ENCODE assay signal across 2 cellular contexts in the genomic region with DNA sequence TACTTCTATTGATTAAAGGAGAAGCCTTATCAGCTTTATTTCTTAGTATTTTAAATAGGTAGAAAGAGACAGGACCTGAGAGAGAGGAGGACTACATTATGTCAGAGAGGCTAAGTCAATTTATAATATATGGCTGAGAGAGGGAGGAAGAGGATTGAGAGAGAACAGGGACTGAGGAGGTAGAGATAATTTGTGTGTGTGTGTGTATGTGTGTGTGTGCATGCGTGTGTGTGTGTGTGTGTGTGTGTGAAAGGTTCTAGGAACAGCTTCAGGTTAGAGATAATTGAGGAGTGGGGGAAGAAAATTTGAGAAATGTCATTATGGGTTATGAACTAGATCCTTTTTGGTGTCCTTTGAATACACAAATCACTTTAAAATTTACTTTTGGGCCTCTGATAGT.
TF ChIP-seq lines count a peak whose summit lies in the region.

No MANE protein-coding gene starts in this region.

TF ChIP-seq in IMR-90, 13 proteins besides CTCF, POLR2A, EP300 and RAD21:
- TF ChIP-seq CHD1 (IDR thresholded peaks at IDR 0.05; ENCODE audit: low read depth, low read length): no peak
- no peak for TF ChIP-seq FOS (IDR thresholded peaks at IDR 0.05; ENCODE audit: low read depth, low read length)
- TF ChIP-seq MAFK (IDR thresholded peaks at IDR 0.05; ENCODE audit: low read depth, low read length): no peak
TF ChIP-seq in IMR-90: peak in this region for 0.

TF ChIP-seq in GM12878, 131 proteins besides CTCF, POLR2A, EP300 and RAD21:
- no peak for TF ChIP-seq ZNF24 (IDR thresholded peaks at IDR 0.05)
- no peak for TF ChIP-seq WRNIP1 (IDR thresholded peaks at IDR 0.05; ENCODE audit: borderline replicate concordance, low read depth, low read length)
- TF ChIP-seq GATAD2B (conservative IDR thresholded peaks at IDR 0.05; ENCODE audit: low read depth): no peak
- TF ChIP-seq, protein P1, sequence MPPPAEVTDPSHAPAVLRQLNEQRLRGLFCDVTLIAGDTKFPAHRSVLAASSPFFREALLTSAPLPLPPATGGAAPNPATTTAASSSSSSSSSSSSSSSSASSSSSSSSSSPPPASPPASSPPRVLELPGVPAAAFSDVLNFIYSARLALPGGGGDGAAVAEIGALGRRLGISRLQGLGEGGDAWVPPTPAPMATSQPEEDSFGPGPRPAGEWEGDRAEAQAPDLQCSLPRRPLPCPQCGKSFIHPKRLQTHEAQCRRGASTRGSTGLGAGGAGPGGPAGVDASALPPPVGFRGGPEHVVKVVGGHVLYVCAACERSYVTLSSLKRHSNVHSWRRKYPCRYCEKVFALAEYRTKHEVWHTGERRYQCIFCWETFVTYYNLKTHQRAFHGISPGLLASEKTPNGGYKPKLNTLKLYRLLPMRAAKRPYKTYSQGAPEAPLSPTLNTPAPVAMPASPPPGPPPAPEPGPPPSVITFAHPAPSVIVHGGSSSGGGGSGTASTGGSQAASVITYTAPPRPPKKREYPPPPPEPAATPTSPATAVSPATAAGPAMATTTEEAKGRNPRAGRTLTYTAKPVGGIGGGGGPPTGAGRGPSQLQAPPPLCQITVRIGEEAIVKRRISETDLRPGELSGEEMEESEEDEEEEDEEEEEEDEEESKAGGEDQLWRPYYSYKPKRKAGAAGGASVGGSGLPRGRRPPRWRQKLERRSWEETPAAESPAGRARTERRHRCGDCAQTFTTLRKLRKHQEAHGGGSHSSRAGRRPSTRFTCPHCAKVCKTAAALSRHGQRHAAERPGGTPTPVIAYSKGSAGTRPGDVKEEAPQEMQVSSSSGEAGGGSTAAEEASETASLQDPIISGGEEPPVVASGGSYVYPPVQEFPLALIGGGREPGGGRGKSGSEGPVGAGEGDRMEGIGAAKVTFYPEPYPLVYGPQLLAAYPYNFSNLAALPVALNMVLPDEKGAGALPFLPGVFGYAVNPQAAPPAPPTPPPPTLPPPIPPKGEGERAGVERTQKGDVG (CRISPR knock-in tag; IDR thresholded peaks at IDR 0.05): no peak
- no peak for TF ChIP-seq ETV6 (conservative IDR thresholded peaks at IDR 0.05 in 1 of 2, IDR thresholded peaks at IDR 0.05 in 1 of 2; ENCODE audit: borderline replicate concordance in 1 of 2, low read depth in 1 of 2)
- no peak for TF ChIP-seq TCF12 (IDR thresholded peaks at IDR 0.05; ENCODE audit: low read depth, low read length)
- no peak for TF ChIP-seq EGR1 (IDR thresholded peaks at IDR 0.05; ENCODE audit: borderline replicate concordance in 1 of 2, low read depth in 2 of 2, low read length in 2 of 2)
- TF ChIP-seq, protein P2, sequence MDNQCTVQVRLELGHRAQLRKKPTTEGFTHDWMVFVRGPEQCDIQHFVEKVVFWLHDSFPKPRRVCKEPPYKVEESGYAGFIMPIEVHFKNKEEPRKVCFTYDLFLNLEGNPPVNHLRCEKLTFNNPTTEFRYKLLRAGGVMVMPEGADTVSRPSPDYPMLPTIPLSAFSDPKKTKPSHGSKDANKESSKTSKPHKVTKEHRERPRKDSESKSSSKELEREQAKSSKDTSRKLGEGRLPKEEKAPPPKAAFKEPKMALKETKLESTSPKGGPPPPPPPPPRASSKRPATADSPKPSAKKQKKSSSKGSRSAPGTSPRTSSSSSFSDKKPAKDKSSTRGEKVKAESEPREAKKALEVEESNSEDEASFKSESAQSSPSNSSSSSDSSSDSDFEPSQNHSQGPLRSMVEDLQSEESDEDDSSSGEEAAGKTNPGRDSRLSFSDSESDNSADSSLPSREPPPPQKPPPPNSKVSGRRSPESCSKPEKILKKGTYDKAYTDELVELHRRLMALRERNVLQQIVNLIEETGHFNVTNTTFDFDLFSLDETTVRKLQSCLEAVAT (IDR thresholded peaks at IDR 0.05): 0 out of 2 replicates have a peak, but pooled peaks have one; percentile 19
- no peak for TF ChIP-seq SMAD1 (IDR thresholded peaks at IDR 0.05; ENCODE audit: low read depth, partially characterized antibody)
- TF ChIP-seq BMI1 (IDR thresholded peaks at IDR 0.05; ENCODE audit: borderline replicate concordance): no peak
- TF ChIP-seq NBN (IDR thresholded peaks at IDR 0.05): 0 out of 2 replicates have a peak, but pooled peaks have one; percentile 16
